Comparison of ENCODE assay signal across 21 cellular contexts in genomic region chr16:88993946-88994600, GRCh38.
"Had no signal": no experiment of that assay in that cellular context is flagged by ENCODE, and none has a peak within 500 bp of the region (broad histone marks: within the 10 kb centered on the region; RNA-seq: fewer than 3 reads in every experiment).

No MANE protein-coding gene starts in this region.

- H3K36me3 ChIP-seq: esophagus muscularis mucosa, gastroesophageal sphincter, left lung, lower lobe of right lung, neural progenitor cell, pancreas, spleen, thyroid gland had no signal

- H3K9ac ChIP-seq: neural progenitor cell had no signal

- H3K4me3 ChIP-seq: esophagus muscularis mucosa, gastroesophageal sphincter, left lung, lower lobe of right lung, neural progenitor cell, pancreas, thyroid gland had no signal

- FAIRE-seq: colon, keratinocyte, pancreas, urothelium cell line had no signal

- ATAC-seq: effector memory CD8-positive, alpha-beta T cell; natural killer cell treated with Interleukin-12 subunit alpha and Interleukin-12 subunit beta and Interleukin-15 and Interleukin-18, amount 100 ng/mL, for 72 hours had no signal

- DNase-seq: effector memory CD8-positive, alpha-beta T cell; glutamatergic neuron; immature natural killer cell; lower lobe of right lung; occipital lobe; spleen; stimulated activated CD4-positive, alpha-beta T cell treated with anti-CD3 and anti-CD28 coated beads, Interleukin-15, amount 100 ng/mL, for 24 hours; stimulated activated CD4-positive, alpha-beta T cell treated with anti-CD3 and anti-CD28 coated beads, Interleukin-1b, Interleukin-23, amount 100 ng/mL, for 48 hours; stimulated activated CD4-positive, alpha-beta T cell treated with anti-CD3 and anti-CD28 coated beads, Interleukin-4, amount 100 ng/mL, for 4 hours; stimulated activated naive CD4-positive, alpha-beta T cell treated with Interleukin-2 at 50 U/mL for 16 hours; thyroid gland had no signal

- H3K27ac ChIP-seq: epithelial cell of prostate, esophagus muscularis mucosa, gastroesophageal sphincter, left lung, lower lobe of right lung, neural progenitor cell, pancreas, thyroid gland had no signal

- H3K9me3 ChIP-seq: pancreas, thyroid gland had no signal

- H3K4me1 ChIP-seq: lower lobe of right lung, pancreas, thyroid gland had no signal

- H3K27me3 ChIP-seq: neural progenitor cell, thyroid gland had no signal
